ENCODE assay signal across 16 cellular contexts in genomic region chr3:58667229-58667628, GRCh38. TPM values are rescaled to one million over a fixed set of nuclear protein-coding genes. Genes with fewer than 3 reads are reported as not detected.
"Had no signal": no experiment of that assay in that cellular context is flagged by ENCODE, and none has a peak within 500 bp of the region (broad histone marks: within the 10 kb centered on the region; RNA-seq: fewer than 3 reads in every experiment).

No MANE protein-coding gene starts in this region.

- H3K4me3 ChIP-seq: ascending aorta, prostate gland, right lobe of liver, upper lobe of right lung had no signal

- H3K9me3 ChIP-seq: ascending aorta, prostate gland, right lobe of liver, upper lobe of right lung had no signal

- H3K4me1 ChIP-seq: ascending aorta, prostate gland, right lobe of liver had no signal

- DNase-seq: activated CD4-positive, alpha-beta memory T cell treated with anti-CD3 and anti-CD28 coated beads for 36 hours; activated CD4-positive, alpha-beta T cell treated with anti-CD3 and anti-CD28 coated beads for 1 hour; activated gamma-delta T cell treated with Interleukin-2 at 50 U/mL for 16 hours; activated T-cell treated with anti-CD3 and anti-CD28 coated beads, Interleukin-2, amount 50 U/mL, for 4 hours; kidney; natural killer cell; occipital lobe; right lobe of liver; stimulated activated CD4-positive, alpha-beta T cell treated with anti-CD3 and anti-CD28 coated beads, Interleukin-2, amount 100 ng/mL, for 24 hours; stimulated activated naive B cell treated with anti-CD40 and anti-IgM and Interleukin-4, amounts not matched to agents 10 μg/mL and 1 μg/mL and 100 μg/mL, for 72 hours; substantia nigra; upper lobe of right lung had no signal

- H3K27me3 ChIP-seq: ascending aorta, right lobe of liver, upper lobe of right lung had no signal

- ATAC-seq: activated T-cell treated with anti-CD3 and anti-CD28 coated beads, Interleukin-2, amount 50 U/mL, for 4 hours; natural killer cell; stimulated activated naive B cell treated with anti-CD40 and anti-IgM and Interleukin-4, amounts not matched to agents 10 μg/mL and 1 μg/mL and 100 μg/mL, for 72 hours had no signal

- H3K36me3 ChIP-seq: ascending aorta, prostate gland, right lobe of liver, upper lobe of right lung had no signal

- H3K27ac ChIP-seq: ascending aorta, prostate gland, right lobe of liver, upper lobe of right lung had no signal

RNA-seq across cellular contexts. Expression of gene FAM3D, which starts 0.7 kb away (rescaled TPM):
- total RNA-seq: activated CD4-positive, alpha-beta memory T cell treated with anti-CD3 and anti-CD28 coated beads for 36 hours; activated T-cell treated with anti-CD3 and anti-CD28 coated beads, Interleukin-2, amount 50 U/mL, for 4 hours; ascending aorta; liver; natural killer cell; occipital lobe; right lobe of liver; T-helper 2 cell treated with Interferon-gamma antibody and Interleukin-4, amounts not matched to agents 100 ng/mL and 5 ng/mL, for 36 hours had no signal
